Comparison of ENCODE assay signal across 20 cellular contexts in the genomic region with DNA sequence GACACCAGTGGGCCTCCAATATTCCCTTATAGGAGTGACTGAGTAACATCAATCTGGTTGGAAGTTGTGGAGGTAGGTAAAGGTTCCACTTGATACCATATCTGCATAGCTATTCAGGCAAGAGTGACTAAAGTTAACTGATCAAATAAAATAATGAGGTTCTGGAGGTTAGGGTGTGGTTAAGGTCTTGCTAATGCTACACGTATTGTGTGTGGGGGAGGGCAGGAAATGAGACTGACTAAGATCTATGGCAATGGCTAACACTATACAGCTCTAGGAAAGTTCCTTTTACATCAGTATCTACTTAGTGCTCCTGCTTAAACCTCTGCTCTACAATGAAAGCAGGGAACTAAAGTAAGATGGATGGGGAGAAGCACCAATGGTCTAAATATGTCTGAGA.
DNase-seq lines count a peak whose midpoint lies in the region; ATAC-seq and TF ChIP-seq lines count a peak whose summit lies in the region.
"Had no signal": no experiment of that assay in that cellular context is flagged by ENCODE, and none has a peak within 500 bp of the region (broad histone marks: within the 10 kb centered on the region; RNA-seq: fewer than 3 reads in every experiment).

No MANE protein-coding gene starts in this region.

- H3K4me1 Mint-ChIP-seq in activated CD4-positive, alpha-beta T cell treated with anti-CD3 and anti-CD28 coated beads for 36 hours, result peaks cover 9% of the 10 kb centered on the region
- H3K4me1 Mint-ChIP-seq in activated naive CD4-positive, alpha-beta T cell treated with anti-CD3 and anti-CD28 coated beads, Interleukin-2, amount 10 ng/mL, durations not matched to agents 7 days and 5 days, result peaks cover 14% of the 10 kb centered on the region
- peaks cover 6 to 7% of the 10 kb centered on the region in 2 donors for H3K4me1 Mint-ChIP-seq in natural killer cell

- H3K4me3 Mint-ChIP-seq in activated CD4-positive, alpha-beta T cell treated with anti-CD3 and anti-CD28 coated beads for 36 hours, result no peak overlapping the region
- H3K4me3 Mint-ChIP-seq in activated naive CD4-positive, alpha-beta T cell treated with anti-CD3 and anti-CD28 coated beads, Interleukin-2, amount 10 ng/mL, durations not matched to agents 7 days and 5 days, result no peak overlapping the region
- no peak overlapping the region for H3K4me3 Mint-ChIP-seq in natural killer cell
- H3K4me3 Mint-ChIP-seq: B cell; stimulated activated naive CD8-positive, alpha-beta T cell treated with anti-CD3 and anti-CD28 coated beads, Interleukin-15, Interleukin-2, amounts not matched to agents 100 ng/mL and 50 ng/mL, for 24 hours had no signal

- no peak overlapping the region for H3K27ac Mint-ChIP-seq in activated CD4-positive, alpha-beta T cell treated with anti-CD3 and anti-CD28 coated beads for 36 hours
- no peak overlapping the region for H3K27ac Mint-ChIP-seq in activated naive CD4-positive, alpha-beta T cell treated with anti-CD3 and anti-CD28 coated beads, Interleukin-2, amount 10 ng/mL, durations not matched to agents 7 days and 5 days
- no peak overlapping the region for H3K27ac Mint-ChIP-seq in natural killer cell
- H3K27ac Mint-ChIP-seq: activated T-helper 2 cell treated with anti-CD3 and anti-CD28 coated beads, Interferon-gamma antibody, Interleukin-2, Interleukin-4, amounts not matched to agents 10 μg/mL and 5 μg/mL and 100 μg/mL, durations not matched to agents 14 hours and 24 hours and 36 hours; B cell; stimulated activated naive CD8-positive, alpha-beta T cell treated with anti-CD3 and anti-CD28 coated beads, Interleukin-15, Interleukin-2, amounts not matched to agents 100 ng/mL and 50 ng/mL, for 24 hours had no signal

- peak; percentile 99 for ATAC-seq in activated CD4-positive, alpha-beta T cell treated with anti-CD3 and anti-CD28 coated beads for 36 hours
- ATAC-seq in natural killer cell, result peak in 2 of 3 donors; percentile 38 to 67
- ATAC-seq: left lobe of liver had no signal

- no peaks in the 10 kb centered on the region for H3K27me3 Mint-ChIP-seq in activated CD4-positive, alpha-beta T cell treated with anti-CD3 and anti-CD28 coated beads for 36 hours
- H3K27me3 Mint-ChIP-seq in activated naive CD4-positive, alpha-beta T cell treated with anti-CD3 and anti-CD28 coated beads, Interleukin-2, amount 10 ng/mL, durations not matched to agents 7 days and 5 days, result peaks cover 16% of the 10 kb centered on the region
- peaks cover 9 to 10% of the 10 kb centered on the region in 2 donors for H3K27me3 Mint-ChIP-seq in natural killer cell (ENCODE audit: low read depth in 2 of 2)
- H3K27me3 Mint-ChIP-seq: B cell; stimulated activated naive CD8-positive, alpha-beta T cell treated with anti-CD3 and anti-CD28 coated beads, Interleukin-15, Interleukin-2, amounts not matched to agents 100 ng/mL and 50 ng/mL, for 24 hours had no signal

- CTCF ChIA-PET in activated CD4-positive, alpha-beta T cell treated with anti-CD3 and anti-CD28 coated beads for 36 hours (lab: Charles Lee), result interaction anchor here (0.5 to 0.8 kb wide), 2 partner anchors 24 to 61 kb away, joined by 4 read pairs; no protein-coding TSS in a partner anchor
- CTCF ChIA-PET in activated naive CD4-positive, alpha-beta T cell treated with anti-CD3 and anti-CD28 coated beads, Interleukin-2, amount 10 ng/mL, durations not matched to agents 7 days and 5 days (lab: Charles Lee), result interaction anchor here (1.6 kb wide), 1 partner anchor 307 kb away, joined by 3 read pairs; no protein-coding TSS in a partner anchor

- POLR2A ChIA-PET in activated CD4-positive, alpha-beta T cell treated with anti-CD3 and anti-CD28 coated beads for 36 hours (lab: Charles Lee), result no interaction called here

- no peak for TF ChIP-seq CTCF in natural killer cell (IDR thresholded peaks at IDR 0.05)

- H3K36me3 Mint-ChIP-seq in activated CD4-positive, alpha-beta T cell treated with anti-CD3 and anti-CD28 coated beads for 36 hours (ENCODE audit: low read depth), result no peaks in the 10 kb centered on the region
- peaks cover 2% of the 10 kb centered on the region for H3K36me3 Mint-ChIP-seq in activated naive CD4-positive, alpha-beta T cell treated with anti-CD3 and anti-CD28 coated beads, Interleukin-2, amount 10 ng/mL, durations not matched to agents 7 days and 5 days
- H3K36me3 Mint-ChIP-seq in natural killer cell, result no peaks in the 10 kb centered on the region

- H3K9me3 Mint-ChIP-seq in activated CD4-positive, alpha-beta T cell treated with anti-CD3 and anti-CD28 coated beads for 36 hours (ENCODE audit: low read depth), result no peaks in the 10 kb centered on the region
- H3K9me3 Mint-ChIP-seq in activated naive CD4-positive, alpha-beta T cell treated with anti-CD3 and anti-CD28 coated beads, Interleukin-2, amount 10 ng/mL, durations not matched to agents 7 days and 5 days, result peaks cover 6% of the 10 kb centered on the region
- no peaks in the 10 kb centered on the region for H3K9me3 Mint-ChIP-seq in natural killer cell
- H3K9me3 Mint-ChIP-seq: activated T-helper 2 cell treated with anti-CD3 and anti-CD28 coated beads, Interferon-gamma antibody, Interleukin-2, Interleukin-4, amounts not matched to agents 10 μg/mL and 5 μg/mL and 100 μg/mL, durations not matched to agents 14 hours and 24 hours and 36 hours; stimulated activated naive CD8-positive, alpha-beta T cell treated with anti-CD3 and anti-CD28 coated beads, Interleukin-15, Interleukin-2, amounts not matched to agents 100 ng/mL and 50 ng/mL, for 24 hours had no signal

- intact Hi-C loops in activated CD4-positive, alpha-beta T cell treated with anti-CD3 and anti-CD28 coated beads for 36 hours (cut with DNase I, micrococcal nuclease), result loop anchor here in 1 of 2 experiments (5.0 kb wide), 1 partner anchor 217 kb away; no protein-coding TSS in a partner anchor
- intact Hi-C loops in natural killer cell (cut with micrococcal nuclease), result no loop called here

- DNase-seq in activated CD4-positive, alpha-beta T cell treated with anti-CD3 and anti-CD28 coated beads for 36 hours, result peak; percentile 55
- DNase-seq in activated CD4-positive, alpha-beta T cell treated with anti-CD3 and anti-CD28 coated beads, Interleukin-2, amount 50 U/mL, for 1 hour, result no peak
- DNase-seq in MV-4-11 (lab: John Stamatoyannopoulos, UW), result peak; percentile 10
- peak; percentile 33 for DNase-seq in activated naive CD4-positive, alpha-beta T cell treated with anti-CD3 and anti-CD28 coated beads, Interleukin-2, amount 10 ng/mL, durations not matched to agents 7 days and 5 days
- DNase-seq in natural killer cell, result no peak
- DNase-seq in SK-N-DZ (ENCODE audit: low spot score), result no peak
- DNase-seq in GM19238 (ENCODE audit: insufficient read length, low spot score), result no peak
- no peak for DNase-seq in activated gamma-delta T cell (lab: John Stamatoyannopoulos, UW)
- DNase-seq: 8988T, anterior cingulate cortex, GDM1, KG1, NCI-H1048, NCI-H2029 treated with DMSO at 0.1 percent for 48 hours, NCI-H510A, transverse colon had no signal

Comparison
In these comparisons a context has a peak if more than half of its experiments do, and no peak if none do; other contexts are left out.
1. DNase-seq: peak in activated CD4-positive, alpha-beta T cell treated with anti-CD3 and anti-CD28 coated beads for 36 hours (single experiment), MV-4-11 (single experiment) and activated naive CD4-positive, alpha-beta T cell treated with anti-CD3 and anti-CD28 coated beads, Interleukin-2, amount 10 ng/mL, durations not matched to agents 7 days and 5 days (single experiment); none in activated CD4-positive, alpha-beta T cell treated with anti-CD3 and anti-CD28 coated beads, Interleukin-2, amount 50 U/mL, for 1 hour (single experiment), natural killer cell (single experiment), SK-N-DZ (single experiment), GM19238 (single experiment) and activated gamma-delta T cell (single experiment).